In the genomic region with DNA sequence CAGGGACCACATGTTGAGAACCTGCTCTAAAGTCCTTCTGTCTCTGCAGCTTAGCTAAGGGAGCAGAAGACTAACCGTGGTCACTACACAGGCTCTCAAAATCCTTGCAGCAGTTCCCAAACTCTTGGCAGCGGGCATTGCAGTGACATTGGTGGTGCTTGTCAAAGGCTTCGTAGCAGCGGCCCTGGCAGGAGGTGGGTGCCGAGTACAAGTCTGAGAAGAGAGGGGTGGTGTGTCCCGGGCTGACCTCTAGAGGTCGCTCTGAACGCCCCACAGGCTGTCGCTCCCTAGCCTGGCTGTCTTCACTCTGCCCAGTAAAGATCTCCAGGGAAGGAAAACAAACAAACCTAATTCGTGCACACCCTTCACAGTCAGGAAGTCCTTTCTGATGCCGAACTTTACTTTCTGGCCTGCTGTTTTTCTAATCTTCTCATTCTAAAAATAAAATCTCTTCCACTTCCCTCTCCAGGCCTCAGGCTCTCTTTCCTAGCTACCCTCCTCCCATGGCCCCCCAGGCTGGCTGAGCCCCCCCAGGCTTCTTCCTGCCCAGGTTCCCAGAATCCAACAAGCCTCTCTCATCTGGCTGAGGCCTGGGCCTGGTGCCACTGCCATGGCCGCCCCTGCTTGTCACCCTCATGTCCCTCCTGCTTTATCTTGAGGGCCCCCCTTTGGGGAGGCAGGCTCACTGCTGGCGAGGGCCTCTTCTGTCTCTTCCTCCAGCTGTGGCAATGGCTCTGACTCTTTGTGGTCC, we compare ENCODE assay signal across 8 cellular contexts. TPM values are rescaled to one million over a fixed set of nuclear protein-coding genes. Genes with fewer than 3 reads are reported as not detected.
DNase-seq lines count a peak whose midpoint lies in the region; ATAC-seq lines count a peak whose summit lies in the region.

No MANE protein-coding gene starts in this region.

- peaks cover 0 to 9% of the 10 kb centered on the region in 2 donors for H3K36me3 Mint-ChIP-seq in CD4-positive, alpha-beta memory T cell
- H3K36me3 Mint-ChIP-seq in stimulated activated naive CD8-positive, alpha-beta T cell treated with anti-CD3 and anti-CD28 coated beads, Interleukin-15, Interleukin-2, amounts not matched to agents 100 ng/mL and 50 ng/mL, for 24 hours (ENCODE audit: low read depth), result peaks cover 12% of the 10 kb centered on the region

- H3K27me3 Mint-ChIP-seq in CD4-positive, alpha-beta memory T cell, result no peaks in the 10 kb centered on the region
- H3K27me3 Mint-ChIP-seq in stimulated activated naive CD8-positive, alpha-beta T cell treated with anti-CD3 and anti-CD28 coated beads, Interleukin-15, Interleukin-2, amounts not matched to agents 100 ng/mL and 50 ng/mL, for 24 hours, result no peaks in the 10 kb centered on the region

- no peaks in the 10 kb centered on the region for H3K9me3 Mint-ChIP-seq in CD4-positive, alpha-beta memory T cell
- H3K9me3 Mint-ChIP-seq in stimulated activated naive CD8-positive, alpha-beta T cell treated with anti-CD3 and anti-CD28 coated beads, Interleukin-15, Interleukin-2, amounts not matched to agents 100 ng/mL and 50 ng/mL, for 24 hours, result no peaks in the 10 kb centered on the region

- DNase-seq in CD4-positive, alpha-beta memory T cell, result peak; percentile 56 to 71 (median 62)
- peak; percentile 69 for DNase-seq in NCI-H748 treated with DMSO at 0.1 percent for 48 hours (lab: John Stamatoyannopoulos, UW)
- peak; percentile 43 for DNase-seq in activated T-cell treated with anti-CD3 and anti-CD28 coated beads for 48 hours (ENCODE audit: low read depth)
- peak; percentile 90 for DNase-seq in midbrain (lab: John Stamatoyannopoulos, UW)

- H3K27ac Mint-ChIP-seq in CD4-positive, alpha-beta memory T cell, result peak overlapping the region; percentile 71 to 93 (median 90)
- peak overlapping the region; percentile 62 for H3K27ac Mint-ChIP-seq in stimulated activated naive CD8-positive, alpha-beta T cell treated with anti-CD3 and anti-CD28 coated beads, Interleukin-15, Interleukin-2, amounts not matched to agents 100 ng/mL and 50 ng/mL, for 24 hours

- H3K4me1 Mint-ChIP-seq in CD4-positive, alpha-beta memory T cell, result peaks cover 22 to 40% (median 33%) of the 10 kb centered on the region in 4 donors
- H3K4me1 Mint-ChIP-seq in stimulated activated naive CD8-positive, alpha-beta T cell treated with anti-CD3 and anti-CD28 coated beads, Interleukin-15, Interleukin-2, amounts not matched to agents 100 ng/mL and 50 ng/mL, for 24 hours (ENCODE audit: low read depth), result peaks cover 60% of the 10 kb centered on the region

- peak; percentile 43 for ATAC-seq in HG03097 (IDR thresholded peaks at IDR 0.05; ENCODE audit: low FRiP score, unreplicated experiment)
- ATAC-seq in GM18517 (IDR thresholded peaks at IDR 0.05; ENCODE audit: unreplicated experiment), result no peak

- 20 to 21% methylated on average over 10 to 13 of the region's 13 CpGs for WGBS in esophagus, 2 donors

- CTCF ChIA-PET in CD4-positive, alpha-beta memory T cell (lab: Charles Lee; ENCODE audit: partially characterized antibody), result interaction anchor here (1.0 to 16.7 kb wide), 6 partner anchors 10 to 118 kb away, joined by 4 to 318 read pairs (median 65); a partner anchor contains a TSS

- no peaks in the 10 kb centered on the region for H3K9me3 ChIP-seq in CD4-positive, alpha-beta memory T cell (ENCODE audit: control insufficient read depth in 1 of 2, low read length in 2 of 2)
- no peaks in the 10 kb centered on the region for H3K9me3 ChIP-seq in esophagus (ENCODE audit: control insufficient read depth in 2 of 2, insufficient read depth in 1 of 2, low read depth in 1 of 2, low read length in 1 of 2)

- POLR2A ChIA-PET in CD4-positive, alpha-beta memory T cell (lab: Charles Lee; ENCODE audit: partially characterized antibody), result interaction anchor here (0.6 to 1.8 kb wide), 4 partner anchors 11 to 311 kb away, joined by 3 to 6 read pairs (median 3); no protein-coding TSS in a partner anchor

- peak overlapping the region in 5 of 8 donors; percentile 24 to 70 (median 42) for H3K4me3 Mint-ChIP-seq in CD4-positive, alpha-beta memory T cell
- no peak overlapping the region for H3K4me3 Mint-ChIP-seq in stimulated activated naive CD8-positive, alpha-beta T cell treated with anti-CD3 and anti-CD28 coated beads, Interleukin-15, Interleukin-2, amounts not matched to agents 100 ng/mL and 50 ng/mL, for 24 hours

- H3K36me3 ChIP-seq in CD4-positive, alpha-beta memory T cell (ENCODE audit: insufficient read depth, low read length), result no peaks in the 10 kb centered on the region
- H3K36me3 ChIP-seq in esophagus (ENCODE audit: control insufficient read depth in 2 of 2, insufficient read depth in 2 of 2, low read length in 1 of 2), result no peaks in the 10 kb centered on the region

- no peak overlapping the region for H3K4me3 ChIP-seq in CD4-positive, alpha-beta memory T cell (ENCODE audit: low read length in 2 of 2)
- no peak overlapping the region for H3K4me3 ChIP-seq in esophagus (ENCODE audit: low read depth in 1 of 2, low read length in 2 of 2)

- intact Hi-C loops in CD4-positive, alpha-beta memory T cell (cut with micrococcal nuclease), result loop anchor here (10.0 kb wide), 1 partner anchor 897 kb away; no protein-coding TSS in a partner anchor

- no peaks in the 10 kb centered on the region for H3K27me3 ChIP-seq in CD4-positive, alpha-beta memory T cell (ENCODE audit: insufficient read depth, low read length)
- no peaks in the 10 kb centered on the region for H3K27me3 ChIP-seq in esophagus (ENCODE audit: control insufficient read depth in 1 of 2, insufficient read depth in 2 of 2, low read length in 2 of 2)

- peak overlapping the region; percentile 2 for H3K27ac ChIP-seq in CD4-positive, alpha-beta memory T cell (ENCODE audit: low read depth, low read length)
- peak overlapping the region; percentile 73 to 90 for H3K27ac ChIP-seq in esophagus (ENCODE audit: low read depth in 2 of 2, low read length in 1 of 2)

- peaks cover 18% of the 10 kb centered on the region for H3K4me1 ChIP-seq in CD4-positive, alpha-beta memory T cell (ENCODE audit: insufficient read depth, low read length)
- peaks cover 0 to 24% of the 10 kb centered on the region in 2 donors for H3K4me1 ChIP-seq in esophagus (ENCODE audit: control insufficient read depth in 2 of 2, insufficient read depth in 2 of 2, low read length in 1 of 2)

RNA-seq across cellular contexts. Expression of a gene that starts 7.7 kb away (rescaled TPM):
- not detected for total RNA-seq in CD4-positive, alpha-beta memory T cell
- not detected for polyA plus RNA-seq in CD4-positive, alpha-beta memory T cell
- 100 to 1,000 TPM; 101 to 139 TPM for polyA plus RNA-seq in esophagus

RNA-seq across cellular contexts. Expression of a gene that starts 11.8 kb away (rescaled TPM):
- 10 to 100 TPM; 40.8 to 41.8 TPM for total RNA-seq in CD4-positive, alpha-beta memory T cell
- 10 to 100 TPM; 32.1 to 33.3 TPM for polyA plus RNA-seq in CD4-positive, alpha-beta memory T cell
- polyA plus RNA-seq in esophagus, result 10 to 100 TPM in 1 of 2 donors, 1 to 10 TPM in 1; 5.3 to 11.6 TPM

RNA-seq across cellular contexts. Expression of a gene that starts 41.1 kb away (rescaled TPM):
- total RNA-seq in CD4-positive, alpha-beta memory T cell, result under 1 TPM; 0.15 to 0.39 TPM
- polyA plus RNA-seq in CD4-positive, alpha-beta memory T cell, result under 1 TPM in 1 of 2 donors, not detected in 1; 0.14 TPM
- 10 to 100 TPM; 23.2 to 75.2 TPM for polyA plus RNA-seq in esophagus

RNA-seq across cellular contexts. Expression of a gene that starts 55.4 kb away (rescaled TPM):
- total RNA-seq in CD4-positive, alpha-beta memory T cell, result 10 to 100 TPM; 12.1 to 12.3 TPM
- polyA plus RNA-seq in CD4-positive, alpha-beta memory T cell, result 1 to 10 TPM; 8.7 to 9.0 TPM
- polyA plus RNA-seq in esophagus, result 10 to 100 TPM; 17.7 to 20.6 TPM

Comparison
In these comparisons a context has a peak if more than half of its experiments do, and no peak if none do; other contexts are left out.
1. RNA of a gene that starts 7.7 kb away (polyA plus RNA-seq): 101 to 139 TPM in esophagus; not detected in CD4-positive, alpha-beta memory T cell; every median in the first group is over 100 times any median in the second.
2. RNA of a gene that starts 41.1 kb away (polyA plus RNA-seq): 23.2 to 75.2 TPM in esophagus; 0.14 TPM in CD4-positive, alpha-beta memory T cell; every median in the first group is over 10 times any median in the second.
3. Peak in every context shown above with its lines, with median percentiles within 50 percentile points of each other: DNase-seq.